In the genomic region with DNA sequence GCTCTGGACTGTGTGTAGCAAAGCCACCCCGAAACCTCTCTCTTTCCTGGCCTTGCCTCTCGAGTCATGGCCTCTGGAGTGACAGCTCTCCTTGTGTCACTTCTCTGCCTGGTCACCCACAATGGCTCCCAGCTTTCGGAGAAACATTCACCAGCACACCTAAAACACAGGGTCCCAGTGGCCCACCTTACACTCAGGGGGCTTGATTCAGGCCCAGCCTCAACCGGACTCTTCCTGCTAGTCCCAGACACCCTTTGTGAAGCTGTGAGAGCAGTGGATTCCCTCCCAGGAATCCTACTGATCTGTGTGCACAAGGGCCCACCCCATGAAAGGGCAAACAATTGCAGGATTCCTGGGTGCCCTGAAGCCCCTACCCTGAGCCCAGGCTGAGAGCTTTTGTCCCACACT, we compare ENCODE assay signal across 12 cellular contexts.
DNase-seq lines count a peak whose midpoint lies in the region; ATAC-seq, FAIRE-seq and TF ChIP-seq lines count a peak whose summit lies in the region.
"Had no signal": no experiment of that assay in that cellular context is flagged by ENCODE, and none has a peak within 500 bp of the region (broad histone marks: within the 10 kb centered on the region; RNA-seq: fewer than 3 reads in every experiment).

No MANE protein-coding gene starts in this region.

- no peaks in the 10 kb centered on the region for H3K36me3 Mint-ChIP-seq in activated naive CD8-positive, alpha-beta T cell treated with anti-CD3 and anti-CD28 coated beads for 36 hours

- TF ChIP-seq CTCF in left ventricle myocardium inferior (IDR thresholded peaks at IDR 0.05; ENCODE audit: borderline replicate concordance) (no peak), pancreas (IDR thresholded peaks at IDR 0.05) (no peak)

- WGBS in pancreas, 2 donors, result 91 to 92% methylated on average over 4 of the region's 4 CpGs
- 85% methylated on average over 4 of the region's 4 CpGs for WGBS in urinary bladder

- H3K4me1 Mint-ChIP-seq in activated naive CD8-positive, alpha-beta T cell treated with anti-CD3 and anti-CD28 coated beads for 36 hours, result no peaks in the 10 kb centered on the region

- no peak for FAIRE-seq in pancreas (lab: Jason Lieb, UNC)
- FAIRE-seq: A204.1 had no signal

- H3K4me3 Mint-ChIP-seq in activated naive CD8-positive, alpha-beta T cell treated with anti-CD3 and anti-CD28 coated beads for 36 hours, result no peak overlapping the region
- H3K4me3 Mint-ChIP-seq: activated CD8-positive, alpha-beta T cell treated with anti-CD3 and anti-CD28 coated beads for 36 hours had no signal

- no peak overlapping the region for H3K27ac Mint-ChIP-seq in activated naive CD8-positive, alpha-beta T cell treated with anti-CD3 and anti-CD28 coated beads for 36 hours
- H3K27ac Mint-ChIP-seq: activated CD8-positive, alpha-beta T cell treated with anti-CD3 and anti-CD28 coated beads for 36 hours had no signal

- H3K27ac ChIP-seq in left ventricle myocardium inferior (replicated peaks), result peak overlapping the region; percentile 92
- peak overlapping the region in 3 of 4 donors; percentile 57 to 87 (median 86) for H3K27ac ChIP-seq in pancreas
- peak overlapping the region; percentile 66 for H3K27ac ChIP-seq in urinary bladder (ENCODE audit: low read depth)
- H3K27ac ChIP-seq: epithelial cell of prostate had no signal

- ATAC-seq in Right ventricle myocardium inferior, result no peak
- ATAC-seq in left ventricle myocardium superior, result no peak
- ATAC-seq in pancreas, result no peak
- ATAC-seq in GM21360 (IDR thresholded peaks at IDR 0.05; ENCODE audit: unreplicated experiment), result no peak
- ATAC-seq: activated CD8-positive, alpha-beta T cell treated with anti-CD3 and anti-CD28 coated beads for 36 hours had no signal

- no peaks in the 10 kb centered on the region for H3K36me3 ChIP-seq in left ventricle myocardium inferior
- no peaks in the 10 kb centered on the region for H3K36me3 ChIP-seq in pancreas
- no peaks in the 10 kb centered on the region for H3K36me3 ChIP-seq in urinary bladder (ENCODE audit: insufficient read depth)

- DNase-seq in Right ventricle myocardium inferior (ENCODE audit: missing footprints) (peak; percentile 49), left ventricle myocardium superior (no peak), left ventricle myocardium inferior (no peak), pancreas (no peak), NCI-H2029 treated with DMSO at 0.1 percent for 48 hours (lab: John Stamatoyannopoulos, UW) (no peak)
- no peak for DNase-seq in activated naive CD8-positive, alpha-beta T cell treated with anti-CD3 and anti-CD28 coated beads for 36 hours
- DNase-seq: activated CD8-positive, alpha-beta T cell treated with anti-CD3 and anti-CD28 coated beads for 36 hours; MM.1S had no signal

- no peaks in the 10 kb centered on the region for H3K9me3 Mint-ChIP-seq in activated naive CD8-positive, alpha-beta T cell treated with anti-CD3 and anti-CD28 coated beads for 36 hours
- H3K9me3 Mint-ChIP-seq: activated CD8-positive, alpha-beta T cell treated with anti-CD3 and anti-CD28 coated beads for 36 hours had no signal

- H3K27me3 ChIP-seq in left ventricle myocardium inferior (ENCODE audit: low read depth) (no peaks in the 10 kb centered on the region), pancreas (no peaks in the 10 kb centered on the region)

- no peaks in the 10 kb centered on the region for H3K9me3 ChIP-seq in left ventricle myocardium inferior (replicated peaks)
- no peaks in the 10 kb centered on the region for H3K9me3 ChIP-seq in pancreas

- H3K4me1 ChIP-seq in left ventricle myocardium inferior (peaks cover 100% of the 10 kb centered on the region), pancreas (peaks cover 58 to 59% (median 58%) of the 10 kb centered on the region in 3 donors), urinary bladder (ENCODE audit: insufficient read depth) (peaks cover 2% of the 10 kb centered on the region)

- no peak overlapping the region for H3K4me3 ChIP-seq in left ventricle myocardium inferior
- H3K4me3 ChIP-seq in pancreas, result no peak overlapping the region
- no peak overlapping the region for H3K4me3 ChIP-seq in urinary bladder (ENCODE audit: low read depth, low read length)

- intact Hi-C loops in Right ventricle myocardium inferior (cut with DNase I), result no loop called here
- intact Hi-C loops in left ventricle myocardium superior (cut with micrococcal nuclease), result no loop called here
- intact Hi-C loops in left ventricle myocardium inferior (cut with micrococcal nuclease), result loop anchor here (10.0 kb wide), 1 partner anchor 65 kb away; no protein-coding TSS in a partner anchor
- intact Hi-C loops in pancreas (cut with DNase I), result loop anchor here in 1 of 3 donors (10.0 kb wide), 1 partner anchor 75 kb away; no protein-coding TSS in a partner anchor

- no peaks in the 10 kb centered on the region for H3K27me3 Mint-ChIP-seq in activated naive CD8-positive, alpha-beta T cell treated with anti-CD3 and anti-CD28 coated beads for 36 hours
- H3K27me3 Mint-ChIP-seq: activated CD8-positive, alpha-beta T cell treated with anti-CD3 and anti-CD28 coated beads for 36 hours had no signal
